In the genomic region with DNA sequence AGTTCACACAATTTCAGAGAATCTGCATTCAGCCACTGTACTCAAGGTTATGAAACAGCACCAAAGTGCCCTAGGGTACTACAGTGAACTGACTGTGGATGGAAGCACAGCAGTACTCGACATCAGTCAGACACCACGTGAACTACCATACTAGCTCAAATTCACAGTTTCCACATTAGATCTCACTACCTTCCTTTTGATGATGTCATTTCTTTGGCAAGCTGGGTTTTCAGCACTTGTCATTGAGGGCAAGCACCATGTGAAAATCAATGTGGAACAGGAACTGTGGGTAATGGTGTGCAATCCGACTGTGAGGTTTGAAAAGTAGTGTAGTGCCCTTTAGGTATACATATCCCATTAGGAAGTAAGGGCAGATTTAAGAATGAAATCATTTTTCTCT, we compare ENCODE assay signal across 32 cellular contexts.
"Had no signal": no experiment of that assay in that cellular context is flagged by ENCODE, and none has a peak within 500 bp of the region (broad histone marks: within the 10 kb centered on the region; RNA-seq: fewer than 3 reads in every experiment).

No MANE protein-coding gene starts in this region.

- H3K27ac ChIP-seq: ascending aorta, breast epithelium, cardiac muscle cell, colonic mucosa, epithelial cell of prostate, esophagus squamous epithelium, gastroesophageal sphincter, heart right ventricle had no signal

- H3K9me3 Mint-ChIP-seq: activated B cell treated with CpG ODN at 0.5 μM for 24 hours; activated CD4-positive, alpha-beta memory T cell treated with anti-CD3 and anti-CD28 coated beads for 36 hours; activated naive CD4-positive, alpha-beta T cell treated with anti-CD3 and anti-CD28 coated beads, Interleukin-2, amount 10 ng/mL, durations not matched to agents 7 days and 5 days; activated naive CD4-positive, alpha-beta T cell treated with anti-CD3 and anti-CD28 coated beads, Interleukin-2, amount 50 U/mL, for 72 hours; activated naive CD8-positive, alpha-beta T cell treated with anti-CD3 and anti-CD28 coated beads, Interleukin-2, amount 10 ng/mL, durations not matched to agents 7 days and 5 days; activated T-cell treated with anti-CD3 and anti-CD28 coated beads, Interleukin-2, amount 50 U/mL, for 72 hours; brain; effector memory CD8-positive, alpha-beta T cell; T-helper 2 cell treated with Interferon-gamma antibody and Interleukin-4, amounts not matched to agents 5 μg/mL and 100 μg/mL, for 36 hours had no signal

- H3K27ac Mint-ChIP-seq: activated B cell treated with CpG ODN at 0.5 μM for 24 hours; activated CD4-positive, alpha-beta memory T cell treated with anti-CD3 and anti-CD28 coated beads for 36 hours; activated CD8-positive, alpha-beta memory T cell treated with anti-CD3 and anti-CD28 coated beads, Interleukin-2, amount 10 ng/mL, durations not matched to agents 7 days and 5 days; activated CD8-positive, alpha-beta T cell treated with anti-CD3 and anti-CD28 coated beads, Interleukin-2, amount 10 ng/mL, durations not matched to agents 7 days and 5 days; activated naive CD4-positive, alpha-beta T cell treated with anti-CD3 and anti-CD28 coated beads, Interleukin-2, amount 10 ng/mL, durations not matched to agents 7 days and 5 days; activated naive CD4-positive, alpha-beta T cell treated with anti-CD3 and anti-CD28 coated beads, Interleukin-2, amount 50 U/mL, for 72 hours; activated naive CD8-positive, alpha-beta T cell treated with anti-CD3 and anti-CD28 coated beads, Interleukin-2, amount 10 ng/mL, durations not matched to agents 7 days and 5 days; activated T-cell treated with anti-CD3 and anti-CD28 coated beads, Interleukin-2, amount 50 U/mL, for 72 hours; effector memory CD8-positive, alpha-beta T cell; T-helper 17 cell; T-helper 2 cell treated with Interferon-gamma antibody and Interleukin-4, amounts not matched to agents 5 μg/mL and 100 μg/mL, for 36 hours had no signal

- H3K4me3 Mint-ChIP-seq: activated B cell treated with CpG ODN at 0.5 μM for 24 hours; activated CD4-positive, alpha-beta memory T cell treated with anti-CD3 and anti-CD28 coated beads for 36 hours; activated CD8-positive, alpha-beta memory T cell treated with anti-CD3 and anti-CD28 coated beads, Interleukin-2, amount 10 ng/mL, durations not matched to agents 7 days and 5 days; activated CD8-positive, alpha-beta T cell treated with anti-CD3 and anti-CD28 coated beads, Interleukin-2, amount 10 ng/mL, durations not matched to agents 7 days and 5 days; activated naive CD4-positive, alpha-beta T cell treated with anti-CD3 and anti-CD28 coated beads, Interleukin-2, amount 10 ng/mL, durations not matched to agents 7 days and 5 days; activated naive CD8-positive, alpha-beta T cell treated with anti-CD3 and anti-CD28 coated beads, Interleukin-2, amount 10 ng/mL, durations not matched to agents 7 days and 5 days; activated T-cell treated with anti-CD3 and anti-CD28 coated beads, Interleukin-2, amount 50 U/mL, for 72 hours; brain; effector memory CD8-positive, alpha-beta T cell; T-helper 17 cell; T-helper 2 cell treated with Interferon-gamma antibody and Interleukin-4, amounts not matched to agents 5 μg/mL and 100 μg/mL, for 36 hours had no signal

- H3K36me3 Mint-ChIP-seq: activated CD4-positive, alpha-beta memory T cell treated with anti-CD3 and anti-CD28 coated beads for 36 hours; activated CD8-positive, alpha-beta memory T cell treated with anti-CD3 and anti-CD28 coated beads, Interleukin-2, amount 10 ng/mL, durations not matched to agents 7 days and 5 days; activated naive CD4-positive, alpha-beta T cell treated with anti-CD3 and anti-CD28 coated beads, Interleukin-2, amount 10 ng/mL, durations not matched to agents 7 days and 5 days; activated naive CD4-positive, alpha-beta T cell treated with anti-CD3 and anti-CD28 coated beads, Interleukin-2, amount 50 U/mL, for 72 hours; activated naive CD8-positive, alpha-beta T cell treated with anti-CD3 and anti-CD28 coated beads, Interleukin-2, amount 10 ng/mL, durations not matched to agents 7 days and 5 days; brain had no signal

- H3K4me1 ChIP-seq: ascending aorta, breast epithelium, colonic mucosa, esophagus squamous epithelium, gastroesophageal sphincter had no signal

- H3K9me3 ChIP-seq: ascending aorta, breast epithelium, colonic mucosa, esophagus squamous epithelium, gastroesophageal sphincter, heart right ventricle had no signal

- ATAC-seq: activated CD4-positive, CD25-positive, alpha-beta regulatory T cell treated with anti-CD3 and anti-CD28 coated beads, Interleukin-2, amount 50 U/mL, for 24 hours; activated CD8-positive, alpha-beta memory T cell treated with anti-CD3 and anti-CD28 coated beads, Interleukin-2, amount 10 ng/mL, durations not matched to agents 7 days and 5 days; activated CD8-positive, alpha-beta T cell treated with anti-CD3 and anti-CD28 coated beads, Interleukin-2, amount 10 ng/mL, durations not matched to agents 7 days and 5 days; activated T-cell treated with anti-CD3 and anti-CD28 coated beads, Interleukin-2, amount 50 U/mL, for 72 hours; effector memory CD8-positive, alpha-beta T cell; gastroesophageal sphincter; heart right ventricle; T-helper 17 cell had no signal

- H3K4me1 Mint-ChIP-seq: activated B cell treated with CpG ODN at 0.5 μM for 24 hours; activated CD8-positive, alpha-beta memory T cell treated with anti-CD3 and anti-CD28 coated beads, Interleukin-2, amount 10 ng/mL, durations not matched to agents 7 days and 5 days; activated naive CD4-positive, alpha-beta T cell treated with anti-CD3 and anti-CD28 coated beads, Interleukin-2, amount 10 ng/mL, durations not matched to agents 7 days and 5 days; activated naive CD8-positive, alpha-beta T cell treated with anti-CD3 and anti-CD28 coated beads, Interleukin-2, amount 10 ng/mL, durations not matched to agents 7 days and 5 days; T-helper 17 cell had no signal

- H3K36me3 ChIP-seq: ascending aorta, breast epithelium, cardiac muscle cell, colonic mucosa, esophagus squamous epithelium, gastroesophageal sphincter, heart right ventricle had no signal

- H3K27me3 ChIP-seq: ascending aorta, breast epithelium, cardiac muscle cell, colonic mucosa, esophagus squamous epithelium, gastroesophageal sphincter, heart right ventricle had no signal

- H3K4me3 ChIP-seq: ascending aorta, breast epithelium, cardiac muscle cell, colonic mucosa, esophagus squamous epithelium, gastroesophageal sphincter, heart right ventricle had no signal

- DNase-seq: activated B cell treated with CpG ODN at 0.5 μM for 24 hours; activated CD4-positive, alpha-beta memory T cell treated with anti-CD3 and anti-CD28 coated beads for 36 hours; activated CD4-positive, alpha-beta T cell treated with anti-CD3 and anti-CD28 coated beads for 48 hours; activated CD8-positive, alpha-beta memory T cell treated with anti-CD3 and anti-CD28 coated beads, Interleukin-2, amount 10 ng/mL, durations not matched to agents 7 days and 5 days; activated CD8-positive, alpha-beta memory T cell treated with anti-CD3 and anti-CD28 coated beads, Interleukin-2, amount 50 U/mL, for 4 hours; activated CD8-positive, alpha-beta T cell treated with anti-CD3 and anti-CD28 coated beads, Interleukin-2, amount 10 ng/mL, durations not matched to agents 7 days and 5 days; activated gamma-delta T cell; activated naive CD4-positive, alpha-beta T cell; activated naive CD4-positive, alpha-beta T cell treated with anti-CD3 and anti-CD28 coated beads, Interleukin-2, amount 10 ng/mL, durations not matched to agents 7 days and 5 days; activated naive CD8-positive, alpha-beta T cell treated with anti-CD3 and anti-CD28 coated beads, Interleukin-2, amount 10 ng/mL, durations not matched to agents 7 days and 5 days; activated T-cell treated with anti-CD3 and anti-CD28 coated beads, Interleukin-2, amount 50 U/mL, for 1 hour; activated T-cell treated with anti-CD3 and anti-CD28 coated beads, Interleukin-2, amount 50 U/mL, for 72 hours; central memory CD4-positive, alpha-beta T cell; cerebellar nuclear complex; colonic mucosa; effector CD4-positive, alpha-beta T cell; effector memory CD8-positive, alpha-beta T cell; esophagus squamous epithelium; foreskin melanocyte; heart right ventricle; T-helper 1 cell; T-helper 17 cell; T1000 had no signal
